1 cellular context compared by ENCODE assay signal in genomic region chr17:79473111-79473835, GRCh38.
TF ChIP-seq lines count a peak whose summit lies in the region.

No MANE protein-coding gene starts in this region.

TF ChIP-seq in HCT116, 20 proteins besides CTCF, POLR2A, EP300 and RAD21 (continued from another document):
- TF ChIP-seq ZBTB33 (IDR thresholded peaks at IDR 0.05; ENCODE audit: extremely low read depth, insufficient replicate concordance, low read length), result no peak
- no peak; the same call in 1 of the 2 replicates for TF ChIP-seq JUND (IDR thresholded peaks at IDR 0.05)
- TF ChIP-seq TCF7L2 (IDR thresholded peaks at IDR 0.05; ENCODE audit: borderline replicate concordance, extremely low read depth, insufficient read depth, insufficient read length), result no peak
- TF ChIP-seq POLR2AphosphoS5 (IDR thresholded peaks at IDR 0.05; ENCODE audit: low read depth, low read length), result no peak
- TF ChIP-seq ZNF274 (IDR thresholded peaks at IDR 0.05; ENCODE audit: low read depth, low read length), result no peak
- TF ChIP-seq CBX3 (IDR thresholded peaks at IDR 0.05; ENCODE audit: low read depth), result no peak
- no peak for TF ChIP-seq CEBPB (IDR thresholded peaks at IDR 0.05; ENCODE audit: low read depth)
- TF ChIP-seq EZH2phosphoT487 (IDR thresholded peaks at IDR 0.05; ENCODE audit: borderline replicate concordance), result no peak
- no peak for TF ChIP-seq EZH2 (IDR thresholded peaks at IDR 0.05)
- TF ChIP-seq MAX (IDR thresholded peaks at IDR 0.05), result no peak
- TF ChIP-seq SIN3A (IDR thresholded peaks at IDR 0.05; ENCODE audit: low read depth), result no peak
- no peak for TF ChIP-seq FOSL1 (IDR thresholded peaks at IDR 0.05; ENCODE audit: low read depth)
- no peak for TF ChIP-seq SRF (IDR thresholded peaks at IDR 0.05; ENCODE audit: low read depth)
- TF ChIP-seq ZFX (IDR thresholded peaks at IDR 0.05), result no peak
